ENCODE assay signal across 8 cellular contexts in the genomic region with DNA sequence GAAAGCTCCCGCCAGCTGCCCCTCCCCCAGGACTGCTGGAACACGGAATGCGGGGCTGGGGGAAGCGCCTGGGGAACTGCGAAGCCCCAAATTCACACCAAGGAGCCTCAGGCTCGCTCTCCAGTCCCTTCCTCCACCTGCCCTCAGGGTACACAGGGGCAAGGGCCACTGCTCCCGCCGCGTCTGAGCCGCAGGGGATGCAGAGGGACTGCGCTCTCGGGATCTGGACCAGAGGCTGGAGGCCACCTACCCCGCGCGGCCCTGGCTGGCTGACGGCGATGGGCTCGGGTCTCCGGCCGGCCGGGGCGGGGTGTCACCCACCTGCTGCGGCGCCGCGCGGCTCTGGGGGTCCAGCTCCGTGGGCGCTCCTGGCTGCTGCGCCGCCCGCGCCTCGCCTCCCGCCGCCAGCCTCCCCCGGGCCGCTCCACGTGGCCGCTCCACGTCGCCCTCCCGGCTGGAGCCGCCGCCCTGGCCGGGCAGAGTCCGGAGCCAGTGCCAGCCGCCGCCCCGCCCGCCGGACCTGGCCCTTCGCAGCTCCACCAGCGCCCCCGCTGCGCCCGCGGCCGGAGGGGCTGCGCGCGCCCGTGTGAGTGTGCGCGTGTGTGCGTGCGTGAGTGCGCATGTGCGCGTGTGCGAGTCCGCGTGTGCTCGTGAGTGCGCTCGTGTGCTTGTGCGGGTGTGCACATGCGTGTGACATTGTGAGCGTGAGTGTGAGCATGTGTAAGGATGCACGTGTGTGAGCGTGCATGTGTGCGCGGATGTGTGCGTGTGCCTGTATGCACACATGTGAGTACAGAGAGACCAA. TPM values are rescaled to one million over a fixed set of nuclear protein-coding genes. Genes with fewer than 3 reads are reported as not detected.
DNase-seq lines count a peak whose midpoint lies in the region; TF ChIP-seq lines count a peak whose summit lies in the region.

A gene with protein sequence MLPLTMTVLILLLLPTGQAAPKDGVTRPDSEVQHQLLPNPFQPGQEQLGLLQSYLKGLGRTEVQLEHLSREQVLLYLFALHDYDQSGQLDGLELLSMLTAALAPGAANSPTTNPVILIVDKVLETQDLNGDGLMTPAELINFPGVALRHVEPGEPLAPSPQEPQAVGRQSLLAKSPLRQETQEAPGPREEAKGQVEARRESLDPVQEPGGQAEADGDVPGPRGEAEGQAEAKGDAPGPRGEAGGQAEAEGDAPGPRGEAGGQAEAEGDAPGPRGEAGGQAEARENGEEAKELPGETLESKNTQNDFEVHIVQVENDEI (minus strand): TSS at position 604 of the 805 bp plus-strand sequence. CDS start 14,762 bp downstream, outside the sequence.

- H3K4me1 Mint-ChIP-seq in activated naive CD8-positive, alpha-beta T cell (ENCODE audit: low read depth): peaks cover 14% of the 10 kb centered on the region

- TF ChIP-seq CTCF in HL-60 (IDR thresholded peaks at IDR 0.05; ENCODE audit: insufficient read depth, low read length) (no peak), smooth muscle cell (IDR thresholded peaks at IDR 0.05; ENCODE audit: borderline replicate concordance, insufficient read depth, poor library complexity, severe bottlenecking) (no peak), GM10266 (IDR thresholded peaks at IDR 0.05; ENCODE audit: control insufficient read depth, insufficient read depth, low read depth, missing control alignments) (no peak)

- no peak within 1 kb of the TSS for H2AFZ ChIP-seq in smooth muscle cell (ENCODE audit: low read depth)

- H3K27me3 ChIP-seq in BLaER1 (peaks cover 69% of the 10 kb centered on the region), HL-60 (ENCODE audit: insufficient read depth, poor library complexity, severe bottlenecking) (no peaks in the 10 kb centered on the region), iPS-18a (ENCODE audit: control insufficient read depth, insufficient read depth, low read length) (peaks cover 65% of the 10 kb centered on the region), smooth muscle cell (ENCODE audit: low read depth) (peaks cover 71% of the 10 kb centered on the region)

- no peaks in the 10 kb centered on the region for H3F3A ChIP-seq in smooth muscle cell (ENCODE audit: low read depth)

- H3K36me3 Mint-ChIP-seq in activated naive CD8-positive, alpha-beta T cell: peaks cover 4% of the 10 kb centered on the region

- WGBS in smooth muscle cell (ENCODE audit: low lambda C conversion rate): 12% methylated on average over 70 of the region's 84 CpGs

- H3K4me2 ChIP-seq in BLaER1 (peak within 1 kb of the TSS; percentile 85), smooth muscle cell (peak within 1 kb of the TSS; percentile 85)

- H3K27ac ChIP-seq in BLaER1 (0 out of 2 replicates have a peak within 1 kb of the TSS, but pooled peaks have one; percentile 26), HL-60 (replicated peaks) (no peak within 1 kb of the TSS; the same call in 1 of the 2 replicates), iPS-18a (ENCODE audit: low read length) (no peak within 1 kb of the TSS), smooth muscle cell (ENCODE audit: low read depth) (no peak within 1 kb of the TSS)

- H3K9me3 ChIP-seq in BLaER1 (no peaks in the 10 kb centered on the region), iPS-18a (ENCODE audit: control insufficient read depth, low read depth, low read length) (no peaks in the 10 kb centered on the region), smooth muscle cell (replicated peaks; ENCODE audit: low read depth) (no peaks in the 10 kb centered on the region)

- H4K20me1 ChIP-seq in BLaER1: no peaks in the 10 kb centered on the region
- no peaks in the 10 kb centered on the region for H4K20me1 ChIP-seq in smooth muscle cell (ENCODE audit: low read depth)

- peak within 1 kb of the TSS; percentile 88 for H3K27ac Mint-ChIP-seq in activated naive CD8-positive, alpha-beta T cell

- H3K9me3 Mint-ChIP-seq in activated naive CD8-positive, alpha-beta T cell (ENCODE audit: low read depth): no peaks in the 10 kb centered on the region

- peaks cover 13% of the 10 kb centered on the region for H3K27me3 Mint-ChIP-seq in activated naive CD8-positive, alpha-beta T cell

- H3K36me3 ChIP-seq in BLaER1 (no peaks in the 10 kb centered on the region), iPS-18a (ENCODE audit: control insufficient read depth, low read depth, low read length) (no peaks in the 10 kb centered on the region), smooth muscle cell (ENCODE audit: low read depth) (no peaks in the 10 kb centered on the region)

- peak within 1 kb of the TSS; percentile 60 for H3K9ac ChIP-seq in BLaER1
- H3K9ac ChIP-seq in iPS-18a (ENCODE audit: low read length): no peak within 1 kb of the TSS
- no peak within 1 kb of the TSS for H3K9ac ChIP-seq in smooth muscle cell (ENCODE audit: low read depth)

- H3K4me1 ChIP-seq in BLaER1 (0 out of 2 replicates have a peak, but pooled peaks cover 12% of the 10 kb centered on the region), iPS-18a (ENCODE audit: control insufficient read depth, low read depth, low read length) (peaks cover 4% of the 10 kb centered on the region), smooth muscle cell (ENCODE audit: low read depth) (peaks cover 5% of the 10 kb centered on the region)

- H3K4me3 ChIP-seq in BLaER1 (peak within 1 kb of the TSS; percentile 68), HL-60 (replicated peaks; ENCODE audit: insufficient read depth, low read length) (peak within 1 kb of the TSS; percentile 54), iPS-18a (ENCODE audit: low read length) (peak within 1 kb of the TSS; percentile 55), smooth muscle cell (peak within 1 kb of the TSS; percentile 42)

- H3K4me3 Mint-ChIP-seq in activated naive CD8-positive, alpha-beta T cell: peak within 1 kb of the TSS; percentile 88

- no peaks in the 10 kb centered on the region for H3K79me2 ChIP-seq in smooth muscle cell (ENCODE audit: low read depth)

- peak in 1 of 2 experiments; percentile 61 for DNase-seq in HL-60 (ENCODE audit: low read depth in 1 of 2, low spot score in 1 of 2)
- DNase-seq in smooth muscle cell (lab: John Stamatoyannopoulos, UW; ENCODE audit: unreplicated experiment): no peak
- DNase-seq in SKM-1 treated with dmso at 0.1 percent for 144 hours (lab: John Stamatoyannopoulos, UW; ENCODE audit: unreplicated experiment): no peak
- DNase-seq in GM10266 (ENCODE audit: extremely low spot score): no peak
- no peak for DNase-seq in RPMI8226

RNA-seq across cellular contexts. Expression of the gene that starts here (rescaled TPM):
- total RNA-seq in smooth muscle cell: 0.27 TPM in 1 of 2 replicates, not detected in the other
- polyA plus RNA-seq in smooth muscle cell: 0.85 and 0.97 TPM in 2 replicates
